12 cellular contexts compared by ENCODE assay signal in the genomic region with DNA sequence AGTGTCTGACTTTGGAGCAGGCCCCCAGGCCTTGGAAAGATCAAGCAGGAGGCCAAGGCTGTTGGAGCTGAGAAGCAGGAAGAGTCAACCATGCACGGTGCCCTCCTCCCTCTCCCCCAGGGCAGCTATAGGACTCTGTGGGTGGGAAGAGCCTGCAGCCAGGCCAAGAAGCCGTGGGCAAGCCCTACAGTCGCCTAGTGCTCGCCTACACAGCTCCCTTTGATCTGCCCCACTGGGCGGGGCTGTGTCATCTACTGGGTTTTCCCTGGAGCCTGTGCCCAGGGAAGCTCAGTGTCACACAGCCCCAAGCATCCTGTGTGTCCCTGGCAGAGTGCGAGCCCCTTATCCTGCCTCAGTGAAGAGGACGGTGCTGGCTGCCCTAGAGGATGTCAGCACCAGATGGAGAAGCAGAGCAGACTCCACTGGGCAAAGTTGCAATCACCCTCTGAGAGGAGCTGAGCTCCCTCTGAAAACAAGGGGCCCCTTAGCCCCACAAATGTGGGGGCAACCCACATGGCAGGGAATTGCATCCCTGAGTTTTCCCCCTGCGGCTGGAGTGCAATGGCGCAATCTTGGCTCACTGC.
DNase-seq lines count a peak whose midpoint lies in the region; ATAC-seq, FAIRE-seq and TF ChIP-seq lines count a peak whose summit lies in the region.
"Had no signal": no experiment of that assay in that cellular context is flagged by ENCODE, and none has a peak within 500 bp of the region (broad histone marks: within the 10 kb centered on the region; RNA-seq: fewer than 3 reads in every experiment).

No MANE protein-coding gene starts in this region.

- H4K20me1 ChIP-seq in HepG2 (ENCODE audit: insufficient read depth, low read length), result no peaks in the 10 kb centered on the region

- H3K4me3 ChIP-seq in ACC112 (ENCODE audit: low read depth, low read length) (no peak overlapping the region), HepG2 (replicated peaks in 1 of 3; ENCODE audit: insufficient read depth in 1 of 3, low read depth in 2 of 3, low read length in 3 of 3) (peak overlapping the region in 1 of 3 experiments; percentile 65; a peak in 1 of 6 replicates), gastroesophageal sphincter (no peak overlapping the region)

- 28% methylated on average over 2 of the region's 9 CpGs for WGBS in HepG2 (ENCODE audit: low lambda C conversion rate)
- no CpG with 5 or more reads among the region's 9 CpGs for WGBS in gastroesophageal sphincter (ENCODE audit: low coverage in 1 of 2), 2 donors

- TF ChIP-seq EP300 in HepG2 (IDR thresholded peaks at IDR 0.05; ENCODE audit: low read depth in 2 of 2, low read length in 2 of 2), result no peak
- no peak for TF ChIP-seq EP300 in HepG2 (CRISPR knock-in tag; IDR thresholded peaks at IDR 0.05; ENCODE audit: borderline replicate concordance)
- no peak for TF ChIP-seq EP300 in gastroesophageal sphincter (IDR thresholded peaks at IDR 0.05)

- in situ Hi-C loops in GM13976 (cut with MboI; ENCODE audit: low sequenced_read_pairs, unreplicated experiment) (no loop called here), HepG2 (cut with HindIII; ENCODE audit: extremely low pct_ligation_motif_present, low pct_unique_long_range_greater_than_20kb) (no loop called here)

- ATAC-seq in HepG2, result peak; percentile 72
- no peak for ATAC-seq in gastroesophageal sphincter
- no peak for ATAC-seq in GM21360 (IDR thresholded peaks at IDR 0.05; ENCODE audit: unreplicated experiment)

- TF ChIP-seq POLR2A in HepG2 (IDR thresholded peaks at IDR 0.05; ENCODE audit: insufficient read depth in 1 of 2, low read depth in 2 of 2, low read length in 2 of 2) (no peak), gastroesophageal sphincter (IDR thresholded peaks at IDR 0.05) (no peak)

- H3K4me2 ChIP-seq in HepG2 (ENCODE audit: low read depth, low read length), result peak overlapping the region; percentile 77

- CTCF ChIA-PET in activated naive CD4-positive, alpha-beta T cell treated with anti-CD3 and anti-CD28 coated beads, Interleukin-2, amount 10 ng/mL, durations not matched to agents 7 days and 5 days (lab: Charles Lee), result interaction anchor here (0.7 to 3.4 kb wide), 4 partner anchors 10 to 90 kb away, joined by 3 to 12 read pairs (median 5); no protein-coding TSS in a partner anchor
- CTCF ChIA-PET in HepG2 (lab: Yijun Ruan, JAX; ENCODE audit: low intra/inter-chr PET ratio, low total read pairs), result no interaction called here

- H3K9me3 ChIP-seq in HepG2 (ENCODE audit: low read length), result no peaks in the 10 kb centered on the region
- H3K9me3 ChIP-seq in gastroesophageal sphincter, result no peaks in the 10 kb centered on the region

- H3K27me3 Mint-ChIP-seq in activated naive CD4-positive, alpha-beta T cell treated with anti-CD3 and anti-CD28 coated beads, Interleukin-2, amount 10 ng/mL, durations not matched to agents 7 days and 5 days, result peaks cover 14% of the 10 kb centered on the region

- no peak for TF ChIP-seq CTCF in GM13976 (IDR thresholded peaks at IDR 0.05; ENCODE audit: borderline replicate concordance, control extremely low read depth, extremely low read depth, insufficient read depth, missing control alignments)
- no peak for TF ChIP-seq CTCF in HepG2 (CRISPR knock-in tag; IDR thresholded peaks at IDR 0.05)
- TF ChIP-seq CTCF in gastroesophageal sphincter (IDR thresholded peaks at IDR 0.05), result no peak

- intact Hi-C loops in HepG2 (cut with micrococcal nuclease; ENCODE audit: unreplicated experiment), result no loop called here

- H3K36me3 ChIP-seq in ACC112 (ENCODE audit: insufficient read depth, low read length) (no peaks in the 10 kb centered on the region), HepG2 (replicated peaks in 1 of 2; ENCODE audit: control insufficient read depth in 1 of 2, insufficient read depth in 2 of 2, low read length in 2 of 2) (no peaks in the 10 kb centered on the region), gastroesophageal sphincter (no peaks in the 10 kb centered on the region)

- H3K27ac Mint-ChIP-seq in activated naive CD4-positive, alpha-beta T cell treated with anti-CD3 and anti-CD28 coated beads, Interleukin-2, amount 10 ng/mL, durations not matched to agents 7 days and 5 days, result peak overlapping the region; percentile 52
- H3K27ac Mint-ChIP-seq: mesothelial cell of epicardium had no signal

- TF ChIP-seq RAD21 in HepG2 (CRISPR knock-in tag; IDR thresholded peaks at IDR 0.05), result no peak

- BruUV-seq in HepG2 (replicated peaks; lab: Mats Ljungman, UMichigan), result no TSS peak

- POLR2A ChIA-PET in HepG2 (lab: Yijun Ruan, JAX), result no interaction called here

- FAIRE-seq in HepG2 (lab: Jason Lieb, UNC), result no peak

- H2AFZ ChIP-seq in ACC112 (ENCODE audit: low read length, unreplicated experiment) (no peak overlapping the region), HepG2 (ENCODE audit: low read length) (no peak overlapping the region)

- H3K27me3 ChIP-seq in ACC112 (ENCODE audit: insufficient read depth, low read length) (no peaks in the 10 kb centered on the region), HepG2 (ENCODE audit: control insufficient read depth in 1 of 2, insufficient read depth in 2 of 2, low read length in 2 of 2) (peaks cover 1 to 42% of the 10 kb centered on the region in 2 experiments; a peak in 3 of 5 replicates), gastroesophageal sphincter (no peaks in the 10 kb centered on the region)

- H3K4me1 Mint-ChIP-seq in activated naive CD4-positive, alpha-beta T cell treated with anti-CD3 and anti-CD28 coated beads, Interleukin-2, amount 10 ng/mL, durations not matched to agents 7 days and 5 days, result peaks cover 47% of the 10 kb centered on the region

- no peak overlapping the region for H3K4me3 Mint-ChIP-seq in activated naive CD4-positive, alpha-beta T cell treated with anti-CD3 and anti-CD28 coated beads, Interleukin-2, amount 10 ng/mL, durations not matched to agents 7 days and 5 days
- H3K4me3 Mint-ChIP-seq: mesothelial cell of epicardium had no signal

- no peaks in the 10 kb centered on the region for H3K36me3 Mint-ChIP-seq in activated naive CD4-positive, alpha-beta T cell treated with anti-CD3 and anti-CD28 coated beads, Interleukin-2, amount 10 ng/mL, durations not matched to agents 7 days and 5 days
- H3K36me3 Mint-ChIP-seq: mesothelial cell of epicardium had no signal

- peak; percentile 40 for DNase-seq in GM13976 (ENCODE audit: low spot score)
- DNase-seq in activated naive CD4-positive, alpha-beta T cell treated with anti-CD3 and anti-CD28 coated beads, Interleukin-2, amount 10 ng/mL, durations not matched to agents 7 days and 5 days, result peak; percentile 38
- peak; percentile 24 for DNase-seq in HepG2 (ENCODE audit: low spot score)
- no peak for DNase-seq in EL
- no peak for DNase-seq in NCI-H2196 (lab: John Stamatoyannopoulos, UW; ENCODE audit: unreplicated experiment)
- DNase-seq: DMS79; stimulated activated CD4-positive, alpha-beta T cell treated with anti-CD3 and anti-CD28 coated beads, Interleukin-12 subunit alpha, Interleukin-12 subunit beta, amount 100 ng/mL, for 4 hours; substantia nigra had no signal

- peaks cover 68% of the 10 kb centered on the region for H3K4me1 ChIP-seq in ACC112 (ENCODE audit: control insufficient read depth, insufficient read depth, low read length, unreplicated experiment)
- peaks cover 48% of the 10 kb centered on the region for H3K4me1 ChIP-seq in HepG2 (ENCODE audit: insufficient read depth, low read length)
- peaks cover 0 to 32% (median 17%) of the 10 kb centered on the region in 3 donors for H3K4me1 ChIP-seq in gastroesophageal sphincter

- H3K9me3 Mint-ChIP-seq in activated naive CD4-positive, alpha-beta T cell treated with anti-CD3 and anti-CD28 coated beads, Interleukin-2, amount 10 ng/mL, durations not matched to agents 7 days and 5 days, result no peaks in the 10 kb centered on the region
- H3K9me3 Mint-ChIP-seq: mesothelial cell of epicardium had no signal

- no peak overlapping the region for H3K9ac ChIP-seq in HepG2 (ENCODE audit: insufficient read depth, low read depth, low read length)

- H3K79me2 ChIP-seq in ACC112 (ENCODE audit: control insufficient read depth, insufficient read depth, low read length, unreplicated experiment) (no peaks in the 10 kb centered on the region), HepG2 (ENCODE audit: insufficient read depth, low read length) (no peaks in the 10 kb centered on the region)

- H3K27ac ChIP-seq in ACC112 (ENCODE audit: low read depth, low read length), result peak overlapping the region; percentile 81; the same call in 1 of the 2 replicates
- no peak overlapping the region for H3K27ac ChIP-seq in HepG2 (ENCODE audit: extremely low read length, insufficient read depth, low read length)
- peak overlapping the region in 2 of 4 donors; percentile 82 to 83 for H3K27ac ChIP-seq in gastroesophageal sphincter

TF ChIP-seq in HepG2, 621 proteins besides CTCF, POLR2A, EP300 and RAD21:
- TF ChIP-seq TCF7 (IDR thresholded peaks at IDR 0.05; ENCODE audit: low read depth) (0 out of 2 replicates have a peak, but pooled peaks have one; percentile 24), HNRNPL (IDR thresholded peaks at IDR 0.05; ENCODE audit: low read depth, low read length) (0 out of 2 replicates have a peak, but pooled peaks have one; percentile 75), ZSCAN12 (CRISPR knock-in tag; IDR thresholded peaks at IDR 0.05) (no peak), ZNF768 (CRISPR knock-in tag; IDR thresholded peaks at IDR 0.05) (peak; percentile 34; the same call in 1 of the 2 replicates), XRCC5 (optimal IDR thresholded peaks at IDR 0.05; ENCODE audit: low read length) (peak; percentile 21), TBP (CRISPR knock-in tag; IDR thresholded peaks at IDR 0.05) (no peak), SP5 (CRISPR knock-in tag; IDR thresholded peaks at IDR 0.05; ENCODE audit: borderline replicate concordance, low read depth) (peak; percentile 54; the same call in 1 of the 2 replicates), ZSCAN25 (CRISPR knock-in tag; IDR thresholded peaks at IDR 0.05) (no peak), SATB2 (CRISPR knock-in tag; IDR thresholded peaks at IDR 0.05) (no peak), ZNF260 (CRISPR knock-in tag; IDR thresholded peaks at IDR 0.05; ENCODE audit: borderline replicate concordance, low read depth) (no peak)
TF ChIP-seq in HepG2: peak in this region for 5.

Comparison
In these comparisons a context has a peak if more than half of its experiments do, and no peak if none do; other contexts are left out.
1. DNase-seq: peak in GM13976 (single experiment), activated naive CD4-positive, alpha-beta T cell treated with anti-CD3 and anti-CD28 coated beads, Interleukin-2, amount 10 ng/mL, durations not matched to agents 7 days and 5 days (single experiment) and HepG2 (single experiment); none in EL (single experiment) and NCI-H2196 (single experiment).